ENCODE assay signal across 1 cellular context in the genomic region with DNA sequence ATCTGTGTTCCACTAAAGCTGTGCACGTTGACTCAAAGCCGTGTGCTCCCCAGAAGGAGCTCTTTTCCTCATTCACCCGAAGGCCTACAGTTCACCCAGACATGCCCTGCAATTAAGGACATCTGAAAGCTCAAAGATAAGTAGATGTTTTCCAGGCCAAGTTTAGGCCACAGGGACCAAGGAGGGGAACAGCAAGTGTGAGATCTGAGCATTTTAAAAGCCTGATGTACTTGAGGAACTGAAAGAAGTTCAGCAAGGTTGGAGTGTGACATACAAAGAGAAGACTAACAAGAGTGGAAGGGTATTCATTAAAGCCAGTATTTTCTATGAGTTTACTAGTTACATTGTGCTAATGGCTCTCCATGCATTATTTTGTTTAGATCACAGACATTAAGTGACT.
A peak's percentile ranks its signal among the peaks of the same experiment; 100 is the strongest.
TF ChIP-seq lines count a peak whose summit lies in the region.

No MANE protein-coding gene starts in this region.

TF ChIP-seq in GM12878, 131 proteins besides CTCF, POLR2A, EP300 and RAD21 (continued from another document):
- peak; percentile 34; the same call in 1 of the 2 replicates for TF ChIP-seq MTA2 (IDR thresholded peaks at IDR 0.05; ENCODE audit: low read depth)
TF ChIP-seq in GM12878: peak in this region for 5.
